ENCODE assay signal across 1 cellular context in genomic region chr2:224302952-224303351, GRCh38.
TF ChIP-seq lines count a peak whose summit lies in the region.

No MANE protein-coding gene starts in this region.

TF ChIP-seq in WTC11, 78 proteins besides CTCF, POLR2A, EP300 and RAD21 (continued from another document):
- no peak for TF ChIP-seq ARID4B (CRISPR knock-in tag; IDR thresholded peaks at IDR 0.05; ENCODE audit: borderline replicate concordance)
- no peak for TF ChIP-seq RELA (CRISPR knock-in tag; IDR thresholded peaks at IDR 0.05; ENCODE audit: borderline replicate concordance)
- TF ChIP-seq ZBTB43 (CRISPR knock-in tag; IDR thresholded peaks at IDR 0.05) = no peak
- TF ChIP-seq USF2 (CRISPR knock-in tag; IDR thresholded peaks at IDR 0.05) = no peak
- no peak for TF ChIP-seq TEAD1 (CRISPR knock-in tag; IDR thresholded peaks at IDR 0.05)
- no peak for TF ChIP-seq NR2C2 (CRISPR knock-in tag; IDR thresholded peaks at IDR 0.05)
- no peak for TF ChIP-seq ZNF532 (CRISPR knock-in tag; IDR thresholded peaks at IDR 0.05; ENCODE audit: borderline replicate concordance)
